17 cellular contexts compared by ENCODE assay signal in genomic region chr18:13488281-13488929, GRCh38.
"Had no signal": no experiment of that assay in that cellular context is flagged by ENCODE, and none has a peak within 500 bp of the region (broad histone marks: within the 10 kb centered on the region; RNA-seq: fewer than 3 reads in every experiment).

No MANE protein-coding gene starts in this region.

- H3K27ac ChIP-seq: cardiac muscle cell, esophagus muscularis mucosa, gastroesophageal sphincter, sigmoid colon, thyroid gland, uterus, VCaP had no signal

- H3K27me3 ChIP-seq: cardiac muscle cell, esophagus muscularis mucosa, gastroesophageal sphincter, sigmoid colon, thyroid gland, uterus had no signal

- H3K4me3 ChIP-seq: cardiac muscle cell, esophagus muscularis mucosa, gastroesophageal sphincter, sigmoid colon, thyroid gland, uterus had no signal

- H3K36me3 ChIP-seq: cardiac muscle cell, sigmoid colon, thyroid gland, uterus had no signal

- ATAC-seq: gastroesophageal sphincter; stimulated activated memory B cell treated with anti-CD40 and anti-IgM and Interleukin-4, amounts not matched to agents 10 μg/mL and 1 μg/mL and 100 μg/mL, for 72 hours had no signal

- H3K4me1 ChIP-seq: esophagus muscularis mucosa, gastroesophageal sphincter, uterus had no signal

- H3K9me3 ChIP-seq: esophagus muscularis mucosa, gastroesophageal sphincter, sigmoid colon, thyroid gland, uterus had no signal

- DNase-seq: activated CD4-positive, alpha-beta T cell treated with anti-CD3 and anti-CD28 coated beads, Interleukin-2, amount 50 U/mL, for 4 hours; activated CD4-positive, CD25-positive, alpha-beta regulatory T cell treated with anti-CD3 and anti-CD28 coated beads, Interleukin-2, amount 50 U/mL, for 72 hours; activated naive CD4-positive, alpha-beta T cell treated with anti-CD3 and anti-CD28 coated beads, Interleukin-2, amount 10 ng/mL, durations not matched to agents 7 days and 5 days; activated T-cell treated with anti-CD3 and anti-CD28 coated beads for 4 hours; amygdala; dermis blood vessel endothelial cell; effector memory CD4-positive, alpha-beta T cell; nucleus accumbens; sigmoid colon; stimulated activated CD4-positive, alpha-beta T cell treated with anti-CD3 and anti-CD28 coated beads, Interleukin-4, amount 100 ng/mL, for 24 hours; thyroid gland; uterus had no signal
